8 cellular contexts compared by ENCODE assay signal in genomic region chr3:44584646-44585501, GRCh38. TPM values are rescaled to one million over a fixed set of nuclear protein-coding genes. Genes with fewer than 3 reads are reported as not detected.
DNase-seq lines count a peak whose midpoint lies in the region; ATAC-seq and TF ChIP-seq lines count a peak whose summit lies in the region.

ZNF660 (plus strand) TSS chr3:44584964; CDS start chr3:44594194, 9,230 bp downstream.

- H3K9me3 ChIP-seq in gastroesophageal sphincter: no peaks in the 10 kb centered on the region
- no peaks in the 10 kb centered on the region for H3K9me3 ChIP-seq in uterus
- H3K9me3 ChIP-seq in OCI-LY7 (ENCODE audit: low read length): no peaks in the 10 kb centered on the region

- intact Hi-C loops in uterus (cut with DNase I; ENCODE audit: low total_unique reads) (no loop called here), OCI-LY7 (cut with micrococcal nuclease; ENCODE audit: unreplicated experiment) (no loop called here)

- TF ChIP-seq CTCF in gastroesophageal sphincter (IDR thresholded peaks at IDR 0.05): no peak
- TF ChIP-seq CTCF in uterus (IDR thresholded peaks at IDR 0.05): no peak
- TF ChIP-seq CTCF in OCI-LY7 (conservative IDR thresholded peaks at IDR 0.05; ENCODE audit: low read length): no peak

- no peak for TF ChIP-seq EP300 in gastroesophageal sphincter (IDR thresholded peaks at IDR 0.05)

- H3K79me2 ChIP-seq in OCI-LY7 (ENCODE audit: insufficient read depth, low read depth, low read length): no peaks in the 10 kb centered on the region

- peak within 1 kb of the TSS; percentile 13 for H3K27ac Mint-ChIP-seq in activated CD8-positive, alpha-beta T cell treated with anti-CD3 and anti-CD28 coated beads, Interleukin-2, amount 10 ng/mL, durations not matched to agents 7 days and 5 days
- H3K27ac Mint-ChIP-seq in naive thymus-derived CD8-positive, alpha-beta T cell: peak within 1 kb of the TSS in 6 of 10 donors; percentile 16 to 87 (median 38)

- H3K27ac ChIP-seq in gastroesophageal sphincter (peak within 1 kb of the TSS; percentile 37 to 84 (median 79)), uterus (peak within 1 kb of the TSS; percentile 70 to 75), OCI-LY7 (ENCODE audit: low read depth, low read length, poor library complexity, severe bottlenecking) (no peak within 1 kb of the TSS)

- H3K27me3 Mint-ChIP-seq in activated CD8-positive, alpha-beta T cell treated with anti-CD3 and anti-CD28 coated beads, Interleukin-2, amount 10 ng/mL, durations not matched to agents 7 days and 5 days (ENCODE audit: low read depth): peaks cover 7% of the 10 kb centered on the region
- H3K27me3 Mint-ChIP-seq in naive thymus-derived CD8-positive, alpha-beta T cell: peaks cover 9 to 57% (median 37%) of the 10 kb centered on the region in 5 donors

- peaks cover 2% of the 10 kb centered on the region for H3K27me3 ChIP-seq in gastroesophageal sphincter
- H3K27me3 ChIP-seq in uterus: no peaks in the 10 kb centered on the region

- H3K4me2 ChIP-seq in OCI-LY7 (ENCODE audit: low read length): no peak within 1 kb of the TSS

- peaks cover 18% of the 10 kb centered on the region for H3K36me3 Mint-ChIP-seq in activated CD8-positive, alpha-beta T cell treated with anti-CD3 and anti-CD28 coated beads, Interleukin-2, amount 10 ng/mL, durations not matched to agents 7 days and 5 days (ENCODE audit: low read depth)
- H3K36me3 Mint-ChIP-seq in naive thymus-derived CD8-positive, alpha-beta T cell: peaks cover 16 to 33% (median 30%) of the 10 kb centered on the region in 3 donors

- H3K4me1 ChIP-seq in gastroesophageal sphincter (peaks cover 0 to 20% (median 0%) of the 10 kb centered on the region in 3 donors), uterus (no peaks in the 10 kb centered on the region), OCI-LY7 (ENCODE audit: insufficient read depth, low read length, poor library complexity, severe bottlenecking) (no peaks in the 10 kb centered on the region)

- H3K9me3 Mint-ChIP-seq in activated CD8-positive, alpha-beta T cell treated with anti-CD3 and anti-CD28 coated beads, Interleukin-2, amount 10 ng/mL, durations not matched to agents 7 days and 5 days (ENCODE audit: insufficient read depth): peaks cover 15% of the 10 kb centered on the region
- H3K9me3 Mint-ChIP-seq in naive thymus-derived CD8-positive, alpha-beta T cell: peaks cover 0 to 64% (median 29%) of the 10 kb centered on the region in 9 donors

- POLR2A ChIA-PET in activated CD8-positive, alpha-beta T cell treated with anti-CD3 and anti-CD28 coated beads, Interleukin-2, amount 10 ng/mL, durations not matched to agents 7 days and 5 days (lab: Charles Lee): interaction anchor here (1.0 to 1.2 kb wide), 2 partner anchors 40 to 277 kb away, joined by 3 to 8 read pairs; partner anchors contain the start of genes TMEM42 and ZNF197
- POLR2A ChIA-PET in naive thymus-derived CD8-positive, alpha-beta T cell (lab: Charles Lee): interaction anchor here (0.6 kb wide), 1 partner anchor 41 kb away, joined by 4 read pairs; no protein-coding TSS in a partner anchor
- POLR2A ChIA-PET in OCI-LY7 (lab: Charles Lee): interaction anchor here (0.6 kb wide), 1 partner anchor 1032 kb away, joined by 3 read pairs; no protein-coding TSS in a partner anchor

- 0% methylated on average over 11 of the region's 41 CpGs; no CpG with 5 or more reads in 1 of the 2 donors for WGBS in gastroesophageal sphincter (ENCODE audit: low coverage in 1 of 2), 2 donors

- H3K4me1 Mint-ChIP-seq in activated CD8-positive, alpha-beta T cell treated with anti-CD3 and anti-CD28 coated beads, Interleukin-2, amount 10 ng/mL, durations not matched to agents 7 days and 5 days (ENCODE audit: low read depth): peaks cover 3% of the 10 kb centered on the region
- peaks cover 4 to 22% (median 16%) of the 10 kb centered on the region in 4 donors for H3K4me1 Mint-ChIP-seq in naive thymus-derived CD8-positive, alpha-beta T cell

- peak; percentile 51 for ATAC-seq in activated CD8-positive, alpha-beta T cell treated with anti-CD3 and anti-CD28 coated beads, Interleukin-2, amount 10 ng/mL, durations not matched to agents 7 days and 5 days
- ATAC-seq in gastroesophageal sphincter: peak; percentile 94
- peak; percentile 56 to 57 for ATAC-seq in naive thymus-derived CD8-positive, alpha-beta T cell

- peak within 1 kb of the TSS; percentile 40 for H3K4me3 Mint-ChIP-seq in activated CD8-positive, alpha-beta T cell treated with anti-CD3 and anti-CD28 coated beads, Interleukin-2, amount 10 ng/mL, durations not matched to agents 7 days and 5 days
- peak within 1 kb of the TSS; percentile 52 to 86 (median 78) for H3K4me3 Mint-ChIP-seq in naive thymus-derived CD8-positive, alpha-beta T cell

- DNase-seq in C1 segment of cervical spinal cord (lab: John Stamatoyannopoulos, UW) (peak in 13 of 14 donors; percentile 31 to 89 (median 55)), GM19240 (ENCODE audit: insufficient read length, low spot score) (peak; percentile 59), NCI-H1105 treated with DMSO at 0.1 percent for 48 hours (lab: John Stamatoyannopoulos, UW) (peak; percentile 80), uterus (peak; percentile 60 to 68), OCI-LY7 (ENCODE audit: low spot score) (no peak)
- no peak for DNase-seq in activated CD8-positive, alpha-beta T cell treated with anti-CD3 and anti-CD28 coated beads, Interleukin-2, amount 10 ng/mL, durations not matched to agents 7 days and 5 days
- peak in 2 of 10 donors; percentile 1 to 17 for DNase-seq in naive thymus-derived CD8-positive, alpha-beta T cell

- TF ChIP-seq POLR2A in gastroesophageal sphincter (IDR thresholded peaks at IDR 0.05) (peak; percentile 34 to 36), uterus (IDR thresholded peaks at IDR 0.05) (peak in 1 of 2 donors; percentile 41)

- H3K9me2 ChIP-seq in OCI-LY7 (ENCODE audit: insufficient read depth, low read length): no peaks in the 10 kb centered on the region

- BruUV-seq in OCI-LY7 (replicated peaks; lab: Mats Ljungman, UMichigan): no TSS peak

- H3K36me3 ChIP-seq in gastroesophageal sphincter (peaks cover 0 to 35% of the 10 kb centered on the region in 2 donors), uterus (no peaks in the 10 kb centered on the region), OCI-LY7 (ENCODE audit: insufficient read depth, low read length) (no peaks in the 10 kb centered on the region)

- H3K4me3 ChIP-seq in gastroesophageal sphincter (peak within 1 kb of the TSS; percentile 71 to 84), uterus (peak within 1 kb of the TSS; percentile 55 to 64), OCI-LY7 (ENCODE audit: low read depth, low read length, poor library complexity, severe bottlenecking) (no peak within 1 kb of the TSS)

- no peak within 1 kb of the TSS for H2AFZ ChIP-seq in OCI-LY7 (ENCODE audit: low read length)

- CTCF ChIA-PET in activated CD8-positive, alpha-beta T cell treated with anti-CD3 and anti-CD28 coated beads, Interleukin-2, amount 10 ng/mL, durations not matched to agents 7 days and 5 days (lab: Charles Lee): no interaction called here
- CTCF ChIA-PET in OCI-LY7 (lab: Charles Lee; ENCODE audit: unreplicated experiment): no interaction called here

- H4K20me1 ChIP-seq in OCI-LY7 (ENCODE audit: insufficient read depth, low read length): no peaks in the 10 kb centered on the region

RNA-seq across cellular contexts. Expression of gene ZNF660, which starts in this region (rescaled TPM):
- total RNA-seq in activated CD8-positive, alpha-beta T cell treated with anti-CD3 and anti-CD28 coated beads, Interleukin-2, amount 10 ng/mL, durations not matched to agents 7 days and 5 days: under 1 TPM; 0.55 to 0.83 TPM
- total RNA-seq in gastroesophageal sphincter (1 to 10 TPM in 3 of 4 donors, under 1 TPM in 1; 0.82 to 5.0 (median 3.5) TPM), uterus (10 to 100 TPM in 2 of 4 donors, 1 to 10 TPM in 2; 3.8 to 16.3 (median 10.5) TPM), OCI-LY7 (2022) (not detected in 2 replicates)
- 1 to 10 TPM; 1.7 to 1.9 TPM for total RNA-seq in naive thymus-derived CD8-positive, alpha-beta T cell
- under 1 TPM in 2 of 3 donors, not detected in 1; 0.28 to 0.99 TPM for polyA plus RNA-seq in naive thymus-derived CD8-positive, alpha-beta T cell
- total RNA-seq in OCI-LY7 (2014; rRNA removed; shearing (Covaris generic)): not detected in 2 replicates

Comparison
In these comparisons a context has a peak if more than half of its experiments do, and no peak if none do; other contexts are left out.
1. Peak in ATAC-seq in activated CD8-positive, alpha-beta T cell treated with anti-CD3 and anti-CD28 coated beads, Interleukin-2, amount 10 ng/mL, durations not matched to agents 7 days and 5 days; RNA of the gene not detected or under 1 TPM.
2. DNase-seq: peak in C1 segment of cervical spinal cord (13 of 14), GM19240 (single experiment), NCI-H1105 treated with DMSO at 0.1 percent for 48 hours (single experiment) and uterus (2 of 2); none in activated CD8-positive, alpha-beta T cell treated with anti-CD3 and anti-CD28 coated beads, Interleukin-2, amount 10 ng/mL, durations not matched to agents 7 days and 5 days (single experiment) and OCI-LY7 (single experiment).
3. Peak in every context shown above with its lines, with median percentiles within 50 percentile points of each other: ATAC-seq.